ENCODE assay signal across 8 cellular contexts in the genomic region with DNA sequence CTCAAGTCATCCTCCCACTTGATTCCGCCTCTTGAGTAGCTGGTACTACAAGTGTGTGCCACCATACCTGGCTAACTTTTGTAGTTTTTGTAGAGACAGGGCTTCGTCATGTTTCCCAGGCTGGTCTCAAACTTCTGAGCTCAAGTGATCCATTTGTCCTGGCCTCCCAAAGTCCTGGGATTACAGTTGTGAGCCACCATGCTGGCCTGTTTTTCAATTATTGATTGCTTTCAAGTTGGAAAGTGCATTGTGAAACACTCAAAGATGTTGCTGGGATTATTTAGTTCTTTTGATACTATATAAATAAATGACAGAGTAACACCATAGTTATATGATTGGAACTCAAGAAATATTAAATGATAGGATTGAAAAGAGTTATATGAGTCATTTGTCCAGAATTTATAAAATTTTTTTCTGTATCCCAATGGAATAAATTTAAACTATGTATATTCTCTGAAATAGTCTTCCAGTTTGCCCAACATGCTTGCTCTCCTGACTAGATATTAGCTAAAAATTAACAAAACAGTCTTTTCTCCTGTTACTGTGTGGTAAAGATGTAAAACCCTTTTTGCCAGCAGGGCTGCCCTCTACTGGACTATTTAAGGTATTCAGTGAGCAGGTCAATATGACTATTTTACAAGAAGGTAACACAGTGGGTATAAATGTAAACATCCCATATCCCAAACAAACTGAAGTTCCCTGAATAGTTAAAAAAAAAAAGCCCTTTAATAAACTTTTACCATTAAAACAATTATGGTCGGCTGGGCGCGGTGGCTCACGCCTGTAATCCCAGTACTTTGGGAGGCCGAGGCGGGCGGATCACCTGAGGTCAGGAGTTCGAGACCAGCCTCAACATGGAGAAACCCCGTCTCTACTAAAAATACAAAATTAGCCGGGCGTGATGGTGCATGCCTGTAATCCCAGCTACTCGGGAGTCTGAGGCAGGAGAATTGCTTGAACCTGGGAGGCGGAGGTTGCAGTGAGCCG. TPM values are rescaled to one million over a fixed set of nuclear protein-coding genes. Genes with fewer than 3 reads are reported as not detected.
DNase-seq lines count a peak whose midpoint lies in the region; ATAC-seq and TF ChIP-seq lines count a peak whose summit lies in the region.

No MANE protein-coding gene starts in this region.

- peaks cover 0 to 26% (median 12%) of the 10 kb centered on the region in 4 donors for H3K4me1 ChIP-seq in right lobe of liver

- no peaks in the 10 kb centered on the region for H3K27me3 Mint-ChIP-seq in type B pancreatic cell

- peaks cover 30% of the 10 kb centered on the region for H3K4me1 Mint-ChIP-seq in type B pancreatic cell (ENCODE audit: unreplicated experiment)

- H3K9me3 Mint-ChIP-seq in type B pancreatic cell: no peaks in the 10 kb centered on the region

- H3K36me3 Mint-ChIP-seq in type B pancreatic cell: peaks cover 21% of the 10 kb centered on the region

- H3K4me3 ChIP-seq in HL-60 (replicated peaks; ENCODE audit: insufficient read depth, low read length) (no peak overlapping the region), right lobe of liver (no peak overlapping the region)

- TF ChIP-seq CTCF in HL-60 (IDR thresholded peaks at IDR 0.05; ENCODE audit: insufficient read depth, low read length): peak; percentile 57
- TF ChIP-seq CTCF in right lobe of liver (IDR thresholded peaks at IDR 0.05): peak; percentile 60 to 86 (median 76)
- peak; percentile 90 for TF ChIP-seq CTCF in type B pancreatic cell (conservative IDR thresholded peaks at IDR 0.05)

- no peaks in the 10 kb centered on the region for H3K27me3 ChIP-seq in HL-60 (ENCODE audit: insufficient read depth, poor library complexity, severe bottlenecking)
- no peaks in the 10 kb centered on the region for H3K27me3 ChIP-seq in right lobe of liver

- no peak overlapping the region for H3K27ac Mint-ChIP-seq in type B pancreatic cell

- intact Hi-C loops in right lobe of liver (cut with DNase I): loop anchor here in 1 of 2 donors (10.0 kb wide), 1 partner anchor 199 kb away; no protein-coding TSS in a partner anchor

- ATAC-seq in GM21390 (IDR thresholded peaks at IDR 0.05; ENCODE audit: unreplicated experiment): peak; percentile 90
- ATAC-seq in right lobe of liver: peak; percentile 85 to 95 (median 94)

- no peaks in the 10 kb centered on the region for H3K36me3 ChIP-seq in right lobe of liver

- DNase-seq in NCI-H510A treated with DMSO at 0.1 percent for 48 hours (lab: John Stamatoyannopoulos, UW) (peak; percentile 52), NCI-H510A (lab: John Stamatoyannopoulos, UW) (no peak), HL-60 (ENCODE audit: low read depth in 1 of 2, low spot score in 1 of 2) (peak in 1 of 2 experiments; percentile 50), RKO (ENCODE audit: low spot score) (peak; percentile 65), cerebellum (ENCODE audit: low spot score) (peak; percentile 44), right lobe of liver (peak in 1 of 3 donors; percentile 58), type B pancreatic cell (ENCODE audit: extremely low spot score, unreplicated experiment) (no peak)

- no peaks in the 10 kb centered on the region for H3K9me3 ChIP-seq in right lobe of liver

- WGBS in right lobe of liver (ENCODE audit: insufficient coverage, low coverage, low lambda C conversion rate, missing lambda C conversion rate): 87% methylated on average over 13 of the region's 16 CpGs

- no peak for TF ChIP-seq POLR2A in right lobe of liver (IDR thresholded peaks at IDR 0.05)

- no peak overlapping the region for H3K27ac ChIP-seq in HL-60 (replicated peaks)
- H3K27ac ChIP-seq in right lobe of liver: peak overlapping the region in 1 of 3 donors; percentile 14

- no peak overlapping the region for H3K4me3 Mint-ChIP-seq in type B pancreatic cell

RNA-seq across cellular contexts. Expression of a gene that starts 42.7 kb away (rescaled TPM):
- total RNA-seq in cerebellum (121 TPM), right lobe of liver (10 to 100 TPM; 31.1 to 73.0 (median 49.9) TPM), type B pancreatic cell (ENCODE audit: low replicate concordance) (95.8 and 96.5 TPM in 2 replicates)

Comparison
In these comparisons a context has a peak if more than half of its experiments do, and no peak if none do; other contexts are left out.
1. DNase-seq: peak in NCI-H510A treated with DMSO at 0.1 percent for 48 hours (single experiment), RKO (single experiment) and cerebellum (single experiment); none in NCI-H510A (single experiment) and type B pancreatic cell (single experiment).
2. Peak in every context shown above with its lines, with median percentiles within 50 percentile points of each other: CTCF ChIP-seq.